8 cellular contexts compared by ENCODE assay signal in genomic region chr1:43974443-43975248, GRCh38. TPM values are rescaled to one million over a fixed set of nuclear protein-coding genes. Genes with fewer than 3 reads are reported as not detected.
DNase-seq lines count a peak whose midpoint lies in the region; ATAC-seq and TF ChIP-seq lines count a peak whose summit lies in the region.

TSS of gene ATP6V0B (plus strand) at chr1:43974960. CDS start at chr1:43975041, 81 bp downstream.

- TF ChIP-seq CTCF in left ventricle myocardium inferior (IDR thresholded peaks at IDR 0.05; ENCODE audit: borderline replicate concordance) (peak; percentile 36), prostate gland (IDR thresholded peaks at IDR 0.05) (peak in 2 of 4 experiments; percentile 44 to 57)

- peaks cover 55% of the 10 kb centered on the region for H3K4me1 Mint-ChIP-seq in T-helper 17 cell

- H3K27ac ChIP-seq in left ventricle myocardium inferior (replicated peaks), result peak within 1 kb of the TSS; percentile 93
- peak within 1 kb of the TSS; percentile 91 to 97 for H3K27ac ChIP-seq in prostate gland

- peaks cover 18% of the 10 kb centered on the region for H3K36me3 Mint-ChIP-seq in T-helper 17 cell (ENCODE audit: low read depth)

- peak; percentile 63 to 91 for DNase-seq in NCI-H187 (lab: John Stamatoyannopoulos, UW)
- peak; percentile 87 to 93 (median 89) for DNase-seq in T-helper 17 cell
- peak; percentile 81 to 99 (median 94) for DNase-seq in amygdala (lab: John Stamatoyannopoulos, UW)
- DNase-seq in left ventricle myocardium inferior, result peak; percentile 98
- DNase-seq in prostate gland (ENCODE audit: low spot score), result peak; percentile 97
- peak; percentile 98 for DNase-seq in ureter (ENCODE audit: low spot score)

- H3K27me3 Mint-ChIP-seq in T-helper 17 cell, result no peaks in the 10 kb centered on the region

- peak within 1 kb of the TSS; percentile 95 for H3K27ac Mint-ChIP-seq in T-helper 17 cell

- H3K4me1 ChIP-seq in left ventricle myocardium inferior, result peaks cover 68% of the 10 kb centered on the region
- peaks cover 30% of the 10 kb centered on the region for H3K4me1 ChIP-seq in prostate gland (replicated peaks)

- H3K9me3 ChIP-seq in T-helper 17 cell (ENCODE audit: control insufficient read depth, low read length, poor library complexity, severe bottlenecking) (no peaks in the 10 kb centered on the region), left ventricle myocardium inferior (replicated peaks) (no peaks in the 10 kb centered on the region), prostate gland (no peaks in the 10 kb centered on the region)

- peak within 1 kb of the TSS; percentile 95 for H3K4me3 Mint-ChIP-seq in T-helper 17 cell

- TF ChIP-seq POLR2A in prostate gland (IDR thresholded peaks at IDR 0.05), result peak; percentile 91

- H3K4me3 ChIP-seq in left ventricle myocardium inferior (peak within 1 kb of the TSS; percentile 93), prostate gland (peak within 1 kb of the TSS; percentile 89 to 100)

- no peaks in the 10 kb centered on the region for H3K27me3 ChIP-seq in left ventricle myocardium inferior (ENCODE audit: low read depth)
- H3K27me3 ChIP-seq in prostate gland (replicated peaks; ENCODE audit: insufficient read depth), result no peaks in the 10 kb centered on the region

- H3K36me3 ChIP-seq in left ventricle myocardium inferior (peaks cover 49% of the 10 kb centered on the region), prostate gland (peaks cover 0 to 9% of the 10 kb centered on the region in 2 donors)

- intact Hi-C loops in left ventricle myocardium inferior (cut with micrococcal nuclease) (no loop called here), prostate gland (cut with DNase I) (no loop called here)

- under 1% methylated on average over 28 of the region's 93 CpGs for WGBS in prostate gland

- ATAC-seq in GM18498 (IDR thresholded peaks at IDR 0.05; ENCODE audit: unreplicated experiment), result peak; percentile 71
- ATAC-seq in HG02938 (IDR thresholded peaks at IDR 0.05; ENCODE audit: unreplicated experiment), result peak; percentile 70
- peak; percentile 81 for ATAC-seq in T-helper 17 cell

RNA-seq across cellular contexts. Expression of gene ATP6V0B, which starts in this region (rescaled TPM):
- total RNA-seq in T-helper 17 cell (10 to 100 TPM; 72.1 to 80.5 TPM), left ventricle myocardium inferior (80.6 TPM), prostate gland (100 to 1,000 TPM; 180 to 245 TPM), ureter (98.3 TPM)

Comparison
In these comparisons a context has a peak if more than half of its experiments do, and no peak if none do; other contexts are left out.
1. Peak in every context shown above with its lines: DNase-seq, ATAC-seq, H3K4me3 ChIP-seq and H3K27ac ChIP-seq.